1 cellular context compared by ENCODE assay signal in the genomic region with DNA sequence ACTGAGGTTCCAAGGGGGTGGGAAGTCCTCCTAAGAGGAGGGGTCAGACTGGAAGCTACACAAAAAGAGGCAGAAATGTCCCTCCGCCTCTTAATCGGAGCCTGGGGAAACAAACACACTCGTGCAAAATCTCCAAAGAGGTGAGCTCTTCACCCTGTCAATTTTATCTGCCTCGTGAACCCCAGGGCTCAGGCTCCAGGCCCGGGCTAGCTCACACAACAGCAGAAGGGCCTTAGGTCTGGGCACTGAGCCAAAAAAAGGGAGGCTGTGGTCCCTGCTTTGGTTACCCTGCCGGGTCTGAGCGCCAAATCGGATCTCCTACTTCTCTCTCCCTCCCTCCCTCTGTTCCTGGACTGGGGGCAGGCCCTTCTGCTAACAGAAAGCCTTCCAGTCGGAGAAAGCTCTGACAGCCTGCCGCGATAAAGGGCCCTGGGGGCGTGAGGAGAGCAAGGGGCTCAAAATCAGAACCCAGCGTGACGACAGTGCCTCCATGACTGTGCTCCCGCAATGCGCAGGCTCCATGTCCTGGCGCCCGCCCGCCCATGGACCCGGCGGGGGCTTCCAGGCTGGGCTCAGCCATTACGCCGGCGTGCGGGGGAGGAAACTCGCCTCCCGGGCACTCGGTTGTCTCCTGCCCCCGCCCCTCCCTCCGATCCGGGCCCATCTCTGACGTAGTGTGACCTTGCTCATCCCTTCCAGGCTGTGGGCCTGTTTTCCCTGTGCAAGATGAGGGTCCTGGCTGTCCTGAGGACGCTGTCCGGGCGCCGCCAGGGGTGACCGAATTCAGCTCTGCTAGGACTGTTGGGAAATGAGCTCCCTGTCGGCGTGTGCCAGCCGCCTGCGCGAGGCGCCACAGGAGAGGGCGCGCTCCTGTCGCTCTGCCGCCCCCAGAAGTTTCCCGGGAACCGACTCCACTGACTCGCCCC.
TF ChIP-seq lines count a peak whose summit lies in the region.

No MANE protein-coding gene starts in this region.

TF ChIP-seq in SK-N-SH, 30 proteins besides CTCF, POLR2A, EP300 and RAD21 (continued from another document):
- TF ChIP-seq GATA2 (CRISPR knock-in tag; IDR thresholded peaks at IDR 0.05) = peak; percentile 27; the same call in 1 of the 2 replicates
- TF ChIP-seq, protein P1, sequence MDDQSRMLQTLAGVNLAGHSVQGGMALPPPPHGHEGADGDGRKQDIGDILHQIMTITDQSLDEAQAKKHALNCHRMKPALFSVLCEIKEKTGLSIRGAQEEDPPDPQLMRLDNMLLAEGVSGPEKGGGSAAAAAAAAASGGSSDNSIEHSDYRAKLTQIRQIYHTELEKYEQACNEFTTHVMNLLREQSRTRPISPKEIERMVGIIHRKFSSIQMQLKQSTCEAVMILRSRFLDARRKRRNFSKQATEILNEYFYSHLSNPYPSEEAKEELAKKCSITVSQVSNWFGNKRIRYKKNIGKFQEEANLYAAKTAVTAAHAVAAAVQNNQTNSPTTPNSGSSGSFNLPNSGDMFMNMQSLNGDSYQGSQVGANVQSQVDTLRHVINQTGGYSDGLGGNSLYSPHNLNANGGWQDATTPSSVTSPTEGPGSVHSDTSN (IDR thresholded peaks at IDR 0.05) = no peak
- TF ChIP-seq, protein P2, sequence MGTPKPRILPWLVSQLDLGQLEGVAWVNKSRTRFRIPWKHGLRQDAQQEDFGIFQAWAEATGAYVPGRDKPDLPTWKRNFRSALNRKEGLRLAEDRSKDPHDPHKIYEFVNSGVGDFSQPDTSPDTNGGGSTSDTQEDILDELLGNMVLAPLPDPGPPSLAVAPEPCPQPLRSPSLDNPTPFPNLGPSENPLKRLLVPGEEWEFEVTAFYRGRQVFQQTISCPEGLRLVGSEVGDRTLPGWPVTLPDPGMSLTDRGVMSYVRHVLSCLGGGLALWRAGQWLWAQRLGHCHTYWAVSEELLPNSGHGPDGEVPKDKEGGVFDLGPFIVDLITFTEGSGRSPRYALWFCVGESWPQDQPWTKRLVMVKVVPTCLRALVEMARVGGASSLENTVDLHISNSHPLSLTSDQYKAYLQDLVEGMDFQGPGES (IDR thresholded peaks at IDR 0.05; ENCODE audit: low read depth, low read length) = no peak
- TF ChIP-seq, protein P3, sequence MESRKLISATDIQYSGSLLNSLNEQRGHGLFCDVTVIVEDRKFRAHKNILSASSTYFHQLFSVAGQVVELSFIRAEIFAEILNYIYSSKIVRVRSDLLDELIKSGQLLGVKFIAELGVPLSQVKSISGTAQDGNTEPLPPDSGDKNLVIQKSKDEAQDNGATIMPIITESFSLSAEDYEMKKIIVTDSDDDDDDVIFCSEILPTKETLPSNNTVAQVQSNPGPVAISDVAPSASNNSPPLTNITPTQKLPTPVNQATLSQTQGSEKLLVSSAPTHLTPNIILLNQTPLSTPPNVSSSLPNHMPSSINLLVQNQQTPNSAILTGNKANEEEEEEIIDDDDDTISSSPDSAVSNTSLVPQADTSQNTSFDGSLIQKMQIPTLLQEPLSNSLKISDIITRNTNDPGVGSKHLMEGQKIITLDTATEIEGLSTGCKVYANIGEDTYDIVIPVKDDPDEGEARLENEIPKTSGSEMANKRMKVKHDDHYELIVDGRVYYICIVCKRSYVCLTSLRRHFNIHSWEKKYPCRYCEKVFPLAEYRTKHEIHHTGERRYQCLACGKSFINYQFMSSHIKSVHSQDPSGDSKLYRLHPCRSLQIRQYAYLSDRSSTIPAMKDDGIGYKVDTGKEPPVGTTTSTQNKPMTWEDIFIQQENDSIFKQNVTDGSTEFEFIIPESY (IDR thresholded peaks at IDR 0.05; ENCODE audit: borderline replicate concordance, low read depth) = no peak
- TF ChIP-seq, protein P4, sequence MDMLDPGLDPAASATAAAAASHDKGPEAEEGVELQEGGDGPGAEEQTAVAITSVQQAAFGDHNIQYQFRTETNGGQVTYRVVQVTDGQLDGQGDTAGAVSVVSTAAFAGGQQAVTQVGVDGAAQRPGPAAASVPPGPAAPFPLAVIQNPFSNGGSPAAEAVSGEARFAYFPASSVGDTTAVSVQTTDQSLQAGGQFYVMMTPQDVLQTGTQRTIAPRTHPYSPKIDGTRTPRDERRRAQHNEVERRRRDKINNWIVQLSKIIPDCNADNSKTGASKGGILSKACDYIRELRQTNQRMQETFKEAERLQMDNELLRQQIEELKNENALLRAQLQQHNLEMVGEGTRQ (IDR thresholded peaks at IDR 0.05; ENCODE audit: borderline replicate concordance, low read depth, low read length) = no peak
- no peak for TF ChIP-seq CHD2 (IDR thresholded peaks at IDR 0.05; ENCODE audit: low read length, partially characterized antibody)
- TF ChIP-seq, protein P5, sequence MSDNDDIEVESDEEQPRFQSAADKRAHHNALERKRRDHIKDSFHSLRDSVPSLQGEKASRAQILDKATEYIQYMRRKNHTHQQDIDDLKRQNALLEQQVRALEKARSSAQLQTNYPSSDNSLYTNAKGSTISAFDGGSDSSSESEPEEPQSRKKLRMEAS (IDR thresholded peaks at IDR 0.05; ENCODE audit: low read depth) = peak; percentile 84; the same call in 1 of the 2 replicates
- TF ChIP-seq SMC3 (IDR thresholded peaks at IDR 0.05; ENCODE audit: low read depth, low read length) = no peak
- TF ChIP-seq RCOR1 (IDR thresholded peaks at IDR 0.05; ENCODE audit: low read length) = peak; percentile 29; the same call in 1 of the 2 replicates
- no peak for TF ChIP-seq ELF1 (IDR thresholded peaks at IDR 0.05)
- no peak for TF ChIP-seq JUND (IDR thresholded peaks at IDR 0.05)
- no peak for TF ChIP-seq TEAD4 (IDR thresholded peaks at IDR 0.05; ENCODE audit: borderline replicate concordance, insufficient read depth)
- TF ChIP-seq, protein P6, sequence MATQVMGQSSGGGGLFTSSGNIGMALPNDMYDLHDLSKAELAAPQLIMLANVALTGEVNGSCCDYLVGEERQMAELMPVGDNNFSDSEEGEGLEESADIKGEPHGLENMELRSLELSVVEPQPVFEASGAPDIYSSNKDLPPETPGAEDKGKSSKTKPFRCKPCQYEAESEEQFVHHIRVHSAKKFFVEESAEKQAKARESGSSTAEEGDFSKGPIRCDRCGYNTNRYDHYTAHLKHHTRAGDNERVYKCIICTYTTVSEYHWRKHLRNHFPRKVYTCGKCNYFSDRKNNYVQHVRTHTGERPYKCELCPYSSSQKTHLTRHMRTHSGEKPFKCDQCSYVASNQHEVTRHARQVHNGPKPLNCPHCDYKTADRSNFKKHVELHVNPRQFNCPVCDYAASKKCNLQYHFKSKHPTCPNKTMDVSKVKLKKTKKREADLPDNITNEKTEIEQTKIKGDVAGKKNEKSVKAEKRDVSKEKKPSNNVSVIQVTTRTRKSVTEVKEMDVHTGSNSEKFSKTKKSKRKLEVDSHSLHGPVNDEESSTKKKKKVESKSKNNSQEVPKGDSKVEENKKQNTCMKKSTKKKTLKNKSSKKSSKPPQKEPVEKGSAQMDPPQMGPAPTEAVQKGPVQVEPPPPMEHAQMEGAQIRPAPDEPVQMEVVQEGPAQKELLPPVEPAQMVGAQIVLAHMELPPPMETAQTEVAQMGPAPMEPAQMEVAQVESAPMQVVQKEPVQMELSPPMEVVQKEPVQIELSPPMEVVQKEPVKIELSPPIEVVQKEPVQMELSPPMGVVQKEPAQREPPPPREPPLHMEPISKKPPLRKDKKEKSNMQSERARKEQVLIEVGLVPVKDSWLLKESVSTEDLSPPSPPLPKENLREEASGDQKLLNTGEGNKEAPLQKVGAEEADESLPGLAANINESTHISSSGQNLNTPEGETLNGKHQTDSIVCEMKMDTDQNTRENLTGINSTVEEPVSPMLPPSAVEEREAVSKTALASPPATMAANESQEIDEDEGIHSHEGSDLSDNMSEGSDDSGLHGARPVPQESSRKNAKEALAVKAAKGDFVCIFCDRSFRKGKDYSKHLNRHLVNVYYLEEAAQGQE (IDR thresholded peaks at IDR 0.05; ENCODE audit: low read depth, low read length) = no peak
- TF ChIP-seq TAF1 (IDR thresholded peaks at IDR 0.05; ENCODE audit: borderline replicate concordance, low read depth, low read length) = peak; percentile 64; the same call in 1 of the 2 replicates
- no peak for TF ChIP-seq RXRA (IDR thresholded peaks at IDR 0.05; ENCODE audit: borderline replicate concordance, low read depth)
- peak; percentile 65 for TF ChIP-seq NRF1 (IDR thresholded peaks at IDR 0.05; ENCODE audit: low read depth, low read length)
TF ChIP-seq in SK-N-SH: peak in this region for 9.
